In the genomic region with DNA sequence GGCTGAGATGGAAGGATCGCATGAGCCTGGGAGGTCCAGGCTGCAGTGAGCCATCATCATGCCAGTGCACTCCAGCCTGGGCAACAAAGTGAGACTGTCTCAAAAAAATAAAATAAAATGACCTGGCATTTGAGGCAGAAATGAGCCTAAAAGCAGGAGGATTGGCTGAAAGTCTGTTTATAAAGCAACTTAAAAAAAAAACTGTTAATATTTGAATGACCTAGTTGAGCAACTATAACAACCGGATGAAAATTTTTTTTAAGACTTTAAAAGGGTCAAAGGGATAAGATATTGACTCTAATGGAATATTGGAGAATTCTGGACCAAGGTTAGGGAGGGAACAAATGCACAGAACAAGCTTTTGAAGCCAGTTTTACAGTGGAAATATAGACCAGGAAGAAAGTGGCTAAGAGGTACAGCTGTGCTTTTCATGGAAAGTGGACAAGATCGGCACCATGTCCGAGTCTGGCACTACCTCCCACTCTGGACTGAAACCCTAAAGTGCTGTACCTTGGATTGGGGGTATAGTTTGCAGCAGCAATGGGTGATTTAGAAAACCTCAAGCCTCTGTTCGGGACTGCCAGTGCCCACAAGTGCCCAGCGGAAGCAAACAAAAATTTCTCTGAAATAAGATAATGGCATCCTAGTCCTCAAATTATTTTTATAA, we compare ENCODE assay signal across 25 cellular contexts.
"Had no signal": no experiment of that assay in that cellular context is flagged by ENCODE, and none has a peak within 500 bp of the region (broad histone marks: within the 10 kb centered on the region; RNA-seq: fewer than 3 reads in every experiment).

No MANE protein-coding gene starts in this region.

- H2AFZ ChIP-seq: hepatocyte had no signal

- H3K36me3 ChIP-seq: ovary, thyroid gland had no signal

- H3K4me2 ChIP-seq: hepatocyte had no signal

- H3K4me1 ChIP-seq: heart right ventricle, lower lobe of right lung, sigmoid colon, spleen, stomach, testis, thyroid gland, transverse colon, upper lobe of left lung, vagina had no signal

- H3K79me2 ChIP-seq: hepatocyte had no signal

- H3K27ac ChIP-seq: heart right ventricle, hepatocyte, lower lobe of right lung, ovary, sigmoid colon, spleen, stomach, testis, thyroid gland, transverse colon, upper lobe of left lung, vagina had no signal

- H3K4me3 Mint-ChIP-seq: naive thymus-derived CD8-positive, alpha-beta T cell; nephron; stimulated activated effector memory CD8-positive, alpha-beta T cell treated with anti-CD3 and anti-CD28 coated beads, Interleukin-12 subunit alpha, Interleukin-12 subunit beta, amount 100 ng/mL, for 72 hours had no signal

- FAIRE-seq: small intestine had no signal

- H3K27me3 ChIP-seq: heart right ventricle, hepatocyte, ovary, sigmoid colon, spleen, stomach, testis, thyroid gland, transverse colon, upper lobe of left lung, vagina had no signal

- H3K9me3 Mint-ChIP-seq: naive thymus-derived CD8-positive, alpha-beta T cell; nephron; stimulated activated effector memory CD8-positive, alpha-beta T cell treated with anti-CD3 and anti-CD28 coated beads, Interleukin-12 subunit alpha, Interleukin-12 subunit beta, amount 100 ng/mL, for 72 hours had no signal

- H3K27me3 Mint-ChIP-seq: naive thymus-derived CD8-positive, alpha-beta T cell; progenitor cell of endocrine pancreas had no signal

- H3K9me3 ChIP-seq: heart right ventricle, lower lobe of right lung, ovary, sigmoid colon, spleen, stomach, testis, thyroid gland, transverse colon, upper lobe of left lung, vagina had no signal

- H3K27ac Mint-ChIP-seq: nephron; stimulated activated effector memory CD8-positive, alpha-beta T cell treated with anti-CD3 and anti-CD28 coated beads, Interleukin-12 subunit alpha, Interleukin-12 subunit beta, amount 100 ng/mL, for 72 hours had no signal

- ATAC-seq: heart right ventricle; left ventricle myocardium superior; lower lobe of right lung; naive thymus-derived CD8-positive, alpha-beta T cell; right cardiac atrium; stimulated activated effector memory CD8-positive, alpha-beta T cell treated with anti-CD3 and anti-CD28 coated beads, Interleukin-12 subunit alpha, Interleukin-12 subunit beta, amount 100 ng/mL, for 72 hours had no signal

- H3K4me3 ChIP-seq: heart right ventricle, hepatocyte, lower lobe of right lung, ovary, sigmoid colon, spleen, stomach, testis, thyroid gland, transverse colon, upper lobe of left lung, vagina had no signal

- H3K4me1 Mint-ChIP-seq: nephron; stimulated activated effector memory CD8-positive, alpha-beta T cell treated with anti-CD3 and anti-CD28 coated beads, Interleukin-12 subunit alpha, Interleukin-12 subunit beta, amount 100 ng/mL, for 72 hours had no signal

- DNase-seq: heart right ventricle; islet precursor cell; left ventricle myocardium superior; lower lobe of right lung; mammary epithelial cell; mesenchymal stem cell; naive thymus-derived CD8-positive, alpha-beta T cell; ovary; retina; right cardiac atrium; sigmoid colon; small intestine; spleen; stimulated activated CD4-positive, alpha-beta T cell treated with anti-CD3 and anti-CD28 coated beads, Interleukin-4, amount 100 ng/mL, for 24 hours; stimulated activated naive CD4-positive, alpha-beta T cell; stomach; testis; thyroid gland; transverse colon; upper lobe of left lung had no signal
